9 cellular contexts compared by ENCODE assay signal in the genomic region with DNA sequence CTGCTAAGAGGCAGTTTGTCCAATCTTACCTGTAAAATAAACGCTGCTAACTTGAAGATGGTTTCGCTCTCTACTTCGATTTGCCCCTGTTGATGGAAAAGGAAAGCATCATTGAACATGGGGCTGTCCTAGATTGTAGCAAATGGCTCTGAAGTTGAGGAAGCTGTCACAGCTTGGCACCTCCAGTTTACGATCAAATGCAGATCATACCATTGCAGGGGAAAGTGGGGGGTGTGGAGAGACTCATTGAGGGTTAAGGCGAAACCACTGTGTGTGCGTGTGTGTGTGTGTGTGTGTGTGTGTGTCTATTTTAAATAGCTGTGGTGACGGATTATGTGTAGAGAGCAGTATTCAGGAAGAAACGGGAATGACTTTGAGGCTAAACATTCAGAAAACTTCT.
A peak's percentile ranks its signal among the peaks of the same experiment; 100 is the strongest.
DNase-seq lines count a peak whose midpoint lies in the region; ATAC-seq and TF ChIP-seq lines count a peak whose summit lies in the region.
"Had no signal": no experiment of that assay in that cellular context is flagged by ENCODE, and none has a peak within 500 bp of the region (broad histone marks: within the 10 kb centered on the region; RNA-seq: fewer than 3 reads in every experiment).

No MANE protein-coding gene starts in this region.

- H3K36me3 ChIP-seq in Caco-2 (ENCODE audit: control insufficient read depth, insufficient read depth, low read length) (no peaks in the 10 kb centered on the region; the same call in 1 of the 2 replicates), esophagus muscularis mucosa (no peaks in the 10 kb centered on the region)

- H3K9me3 Mint-ChIP-seq in Caco-2 (ENCODE audit: unreplicated experiment) (no peaks in the 10 kb centered on the region), WTC11 (no peaks in the 10 kb centered on the region), neural crest cell (no peaks in the 10 kb centered on the region), type B pancreatic cell (no peaks in the 10 kb centered on the region)
- no peaks in the 10 kb centered on the region for H3K9me3 Mint-ChIP-seq in effector memory CD8-positive, alpha-beta T cell
- H3K9me3 Mint-ChIP-seq: activated B cell treated with CpG ODN at 0.5 μM for 24 hours had no signal

- H3K27me3 ChIP-seq in Caco-2 (replicated peaks; ENCODE audit: control insufficient read depth, insufficient read depth, low read length) (no peaks in the 10 kb centered on the region), esophagus muscularis mucosa (no peaks in the 10 kb centered on the region)

- ATAC-seq in WTC11: peak; percentile 89
- ATAC-seq in effector memory CD8-positive, alpha-beta T cell (replicated peaks): peak; percentile 98
- no peak for ATAC-seq in HG03520 (IDR thresholded peaks at IDR 0.05; ENCODE audit: unreplicated experiment)

- BruUV-seq in Caco-2 (replicated peaks; lab: Mats Ljungman, UMichigan): no TSS peak

- H3K27me3 Mint-ChIP-seq in Caco-2 (ENCODE audit: insufficient read depth, unreplicated experiment) (no peaks in the 10 kb centered on the region), WTC11 (ENCODE audit: low read depth) (peaks cover 72% of the 10 kb centered on the region), neural crest cell (ENCODE audit: low read depth) (no peaks in the 10 kb centered on the region), type B pancreatic cell (no peaks in the 10 kb centered on the region)
- peaks cover 0 to 7% of the 10 kb centered on the region in 2 donors for H3K27me3 Mint-ChIP-seq in effector memory CD8-positive, alpha-beta T cell
- H3K27me3 Mint-ChIP-seq: activated B cell treated with CpG ODN at 0.5 μM for 24 hours had no signal

- TF ChIP-seq POLR2A in esophagus muscularis mucosa (IDR thresholded peaks at IDR 0.05; ENCODE audit: low read depth): no peak

- no peaks in the 10 kb centered on the region for H3K9me3 ChIP-seq in Caco-2
- H3K9me3 ChIP-seq in esophagus muscularis mucosa: no peaks in the 10 kb centered on the region

- WGBS in esophagus muscularis mucosa: 80% methylated on average over 8 of the region's 8 CpGs

- CTCF ChIA-PET in Caco-2 (lab: Charles Lee) (interaction anchor here (0.9 kb wide), 1 partner anchor 57 kb away, joined by 3 read pairs; no protein-coding TSS in a partner anchor), WTC11 (lab: Charles Lee) (interaction anchor here (0.5 to 1.4 kb wide), 5 partner anchors 30 to 129 kb away, joined by 3 to 5 read pairs (median 3); no protein-coding TSS in a partner anchor)

- no peak overlapping the region for H3K27ac ChIP-seq in esophagus muscularis mucosa (replicated peaks in 1 of 4)

- peaks cover 54% of the 10 kb centered on the region for H3K36me3 Mint-ChIP-seq in Caco-2 (ENCODE audit: insufficient read depth, unreplicated experiment)
- no peaks in the 10 kb centered on the region for H3K36me3 Mint-ChIP-seq in WTC11
- peaks cover 7% of the 10 kb centered on the region for H3K36me3 Mint-ChIP-seq in effector memory CD8-positive, alpha-beta T cell (ENCODE audit: insufficient read depth)
- H3K36me3 Mint-ChIP-seq in neural crest cell (ENCODE audit: low read depth): no peaks in the 10 kb centered on the region
- no peaks in the 10 kb centered on the region for H3K36me3 Mint-ChIP-seq in type B pancreatic cell

- TF ChIP-seq CTCF in Caco-2 (IDR thresholded peaks at IDR 0.05; ENCODE audit: insufficient read depth in 1 of 2, low read depth in 1 of 2, low read length in 1 of 2, severe bottlenecking in 1 of 2, unreplicated experiment in 1 of 2) (no peak), WTC11 (IDR thresholded peaks at IDR 0.05) (no peak), neural crest cell (conservative IDR thresholded peaks at IDR 0.05) (no peak), type B pancreatic cell (conservative IDR thresholded peaks at IDR 0.05) (no peak), esophagus muscularis mucosa (IDR thresholded peaks at IDR 0.05) (no peak)

- POLR2A ChIA-PET in Caco-2 (lab: Charles Lee) (interaction anchor here (1.4 to 2.0 kb wide), 2 partner anchors 9 to 11 kb away, joined by 4 to 14 read pairs; no protein-coding TSS in a partner anchor), WTC11 (lab: Charles Lee) (interaction anchor here (0.7 kb wide), 1 partner anchor 71 kb away, joined by 4 read pairs; no protein-coding TSS in a partner anchor)

- H3K27ac Mint-ChIP-seq in Caco-2 (ENCODE audit: unreplicated experiment) (peak overlapping the region; percentile 97), WTC11 (0 out of 2 replicates have a peak overlapping the region, but pooled peaks have one; percentile 75), neural crest cell (ENCODE audit: unreplicated experiment) (peak overlapping the region; percentile 59), type B pancreatic cell (peak overlapping the region; percentile 84)
- H3K27ac Mint-ChIP-seq in effector memory CD8-positive, alpha-beta T cell: peak overlapping the region in 1 of 2 donors; percentile 86
- H3K27ac Mint-ChIP-seq: activated B cell treated with CpG ODN at 0.5 μM for 24 hours had no signal

- H3K4me3 Mint-ChIP-seq in Caco-2 (ENCODE audit: unreplicated experiment) (peak overlapping the region; percentile 90), WTC11 (peak overlapping the region; percentile 43; the same call in 1 of the 2 replicates), neural crest cell (peak overlapping the region; percentile 84), type B pancreatic cell (peak overlapping the region; percentile 92)
- H3K4me3 Mint-ChIP-seq in effector memory CD8-positive, alpha-beta T cell: peak overlapping the region in 1 of 2 donors; percentile 63
- H3K4me3 Mint-ChIP-seq: activated B cell treated with CpG ODN at 0.5 μM for 24 hours had no signal

- H3K4me1 Mint-ChIP-seq in Caco-2 (ENCODE audit: low read depth, unreplicated experiment): peaks cover 40% of the 10 kb centered on the region
- H3K4me1 Mint-ChIP-seq in WTC11: peaks cover 38% of the 10 kb centered on the region
- H3K4me1 Mint-ChIP-seq in effector memory CD8-positive, alpha-beta T cell (ENCODE audit: low read depth in 2 of 2): peaks cover 0 to 6% of the 10 kb centered on the region in 2 donors
- H3K4me1 Mint-ChIP-seq in neural crest cell: peaks cover 32% of the 10 kb centered on the region
- peaks cover 43% of the 10 kb centered on the region for H3K4me1 Mint-ChIP-seq in type B pancreatic cell (ENCODE audit: unreplicated experiment)
- H3K4me1 Mint-ChIP-seq: activated B cell treated with CpG ODN at 0.5 μM for 24 hours had no signal

- peak overlapping the region; percentile 43 for H3K4me3 ChIP-seq in Caco-2 (ENCODE audit: low read depth, low read length)
- H3K4me3 ChIP-seq in esophagus muscularis mucosa: peak overlapping the region in 1 of 4 donors; percentile 12

- H3K4me1 ChIP-seq in Caco-2 (peaks cover 69% of the 10 kb centered on the region), esophagus muscularis mucosa (no peaks in the 10 kb centered on the region)

- TF ChIP-seq EP300 in esophagus muscularis mucosa (IDR thresholded peaks at IDR 0.05): no peak

- intact Hi-C loops in Caco-2 (cut with micrococcal nuclease; ENCODE audit: unreplicated experiment) (loop anchor here (2.0 kb wide), 3 partner anchors 39 to 71 kb away; no protein-coding TSS in a partner anchor), esophagus muscularis mucosa (cut with DNase I) (no loop called here)

- DNase-seq in Caco-2: peak; percentile 86 to 93
- DNase-seq in WTC11 (ENCODE audit: low spot score): peak; percentile 65
- DNase-seq in effector memory CD8-positive, alpha-beta T cell: peak in 2 of 3 experiments; percentile 52 to 59
- DNase-seq in neural crest cell (ENCODE audit: low read depth, low spot score): peak; percentile 51
- no peak for DNase-seq in type B pancreatic cell (ENCODE audit: extremely low spot score, unreplicated experiment)
- no peak for DNase-seq in esophagus muscularis mucosa (ENCODE audit: extremely low spot score)
- DNase-seq in NCI-H446 treated with DMSO at 0.1 percent for 48 hours (lab: John Stamatoyannopoulos, UW): no peak
- DNase-seq: activated B cell treated with CpG ODN at 0.5 μM for 24 hours had no signal

TF ChIP-seq in WTC11, 78 proteins besides CTCF, POLR2A, EP300 and RAD21:
- TF ChIP-seq CBFB (CRISPR knock-in tag; IDR thresholded peaks at IDR 0.05; ENCODE audit: low read depth) (0 out of 2 replicates have a peak, but pooled peaks have one; percentile 39), ZNF121 (CRISPR knock-in tag; IDR thresholded peaks at IDR 0.05) (peak; percentile 74), ZBTB21 (CRISPR knock-in tag; IDR thresholded peaks at IDR 0.05; ENCODE audit: borderline replicate concordance) (0 out of 2 replicates have a peak, but pooled peaks have one; percentile 41), HMGA2 (CRISPR knock-in tag; IDR thresholded peaks at IDR 0.05) (no peak)

Comparison
In these comparisons a context has a peak if more than half of its experiments do, and no peak if none do; other contexts are left out.
1. DNase-seq: peak in Caco-2 (2 of 2), WTC11 (single experiment), effector memory CD8-positive, alpha-beta T cell (2 of 3) and neural crest cell (single experiment); none in type B pancreatic cell (single experiment), esophagus muscularis mucosa (single experiment) and NCI-H446 treated with DMSO at 0.1 percent for 48 hours (single experiment).